Comparison of ENCODE assay signal across 17 cellular contexts in genomic region chr4:2166253-2166652, GRCh38.
"Had no signal": no experiment of that assay in that cellular context is flagged by ENCODE, and none has a peak within 500 bp of the region (broad histone marks: within the 10 kb centered on the region; RNA-seq: fewer than 3 reads in every experiment).

No MANE protein-coding gene starts in this region.

- ATAC-seq: foreskin keratinocyte; stimulated activated naive B cell treated with anti-CD40 and anti-IgM and Interleukin-4, amounts not matched to agents 10 μg/mL and 1 μg/mL and 100 μg/mL, for 72 hours had no signal

- DNase-seq: activated CD4-positive, alpha-beta T cell treated with anti-CD3 and anti-CD28 coated beads, Interleukin-2, amount 50 U/mL, for 4 hours; activated CD4-positive, CD25-positive, alpha-beta regulatory T cell treated with anti-CD3 and anti-CD28 coated beads, Interleukin-2, amount 50 U/mL, for 72 hours; activated naive CD4-positive, alpha-beta T cell treated with anti-CD3 and anti-CD28 coated beads, Interleukin-2, amount 10 ng/mL, durations not matched to agents 7 days and 5 days; activated T-cell treated with anti-CD3 and anti-CD28 coated beads for 4 hours; cerebellar nuclear complex; effector CD8-positive, alpha-beta T cell; foreskin keratinocyte; glutamatergic neuron; naive B cell; stimulated activated CD4-positive, alpha-beta T cell treated with anti-CD3 and anti-CD28 coated beads, Interleukin-2, amount 100 ng/mL, for 48 hours; stimulated activated naive B cell treated with anti-CD40 and anti-IgM and Interleukin-4, amounts not matched to agents 10 μg/mL and 1 μg/mL and 100 μg/mL, for 72 hours; T1000; thyroid gland; uterus had no signal

- H3K4me1 ChIP-seq: ascending aorta, breast epithelium, foreskin keratinocyte, parathyroid adenoma, thyroid gland, uterus had no signal

- H3K4me3 ChIP-seq: ascending aorta, breast epithelium, thyroid gland, uterus had no signal

- H3K9me3 ChIP-seq: ascending aorta, breast epithelium, thyroid gland, uterus had no signal

- H3K36me3 ChIP-seq: ascending aorta, breast epithelium, thyroid gland, uterus had no signal

- H3K27me3 ChIP-seq: ascending aorta, breast epithelium, foreskin keratinocyte, thyroid gland, uterus had no signal

- H3K27ac ChIP-seq: ascending aorta, breast epithelium, foreskin keratinocyte, parathyroid adenoma, thyroid gland, uterus had no signal
